In the genomic region with DNA sequence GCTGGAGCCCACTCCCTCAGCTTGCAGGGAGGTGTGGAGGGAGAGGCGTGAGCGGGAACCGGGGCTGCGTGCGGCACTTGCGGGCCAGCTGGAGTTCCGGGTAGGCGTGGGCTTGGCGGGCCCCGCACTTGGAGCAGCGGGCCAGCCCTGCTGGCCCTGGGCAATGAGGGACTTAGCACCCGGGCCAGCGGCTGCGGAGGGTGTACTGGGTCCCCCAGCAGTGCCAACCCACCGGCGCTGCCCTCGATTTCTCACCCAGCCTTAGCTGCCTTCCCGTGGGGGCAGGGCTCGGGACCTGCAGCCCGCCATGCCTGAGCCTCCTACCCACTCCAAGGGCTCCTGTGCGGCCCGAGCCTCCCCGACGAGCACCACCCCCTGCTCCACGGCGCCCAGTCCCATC, we compare ENCODE assay signal across 3 cellular contexts.
A peak's percentile ranks its signal among the peaks of the same experiment; 100 is the strongest.
DNase-seq lines count a peak whose midpoint lies in the region; ATAC-seq, FAIRE-seq and TF ChIP-seq lines count a peak whose summit lies in the region.
"Not testable (repeated sequence)": the region's sequence is repeated elsewhere in the genome, so short reads cannot be mapped to it uniquely, and the experiment has no call there.

No MANE protein-coding gene starts in this region.

- H3K79me2 ChIP-seq in K562 (ENCODE audit: control insufficient read depth, insufficient read depth, low read length); HepG2 (ENCODE audit: insufficient read depth, low read length): not testable (repeated sequence)

- not testable (repeated sequence) for TF ChIP-seq POLR2A in K562 (conservative IDR thresholded peaks at IDR 0.05); HepG2 (IDR thresholded peaks at IDR 0.05; ENCODE audit: insufficient read depth in 1 of 2, low read depth in 2 of 2, low read length in 2 of 2)

- in situ Hi-C loops in K562 (cut with MboI); HepG2 (cut with HindIII; ENCODE audit: extremely low pct_ligation_motif_present, low pct_unique_long_range_greater_than_20kb): not testable (repeated sequence)

- H3K36me3 ChIP-seq in K562 (ENCODE audit: control insufficient read depth, insufficient read depth, low read length); HepG2 (replicated peaks in 1 of 2; ENCODE audit: control insufficient read depth in 1 of 2, insufficient read depth in 2 of 2, low read length in 2 of 2): not testable (repeated sequence)

- H4K20me1 ChIP-seq in K562 (replicated peaks; ENCODE audit: control insufficient read depth, insufficient read depth, low read length); HepG2 (ENCODE audit: insufficient read depth, low read length): not testable (repeated sequence)

- H3K27me3 ChIP-seq in K562 (ENCODE audit: control insufficient read depth in 2 of 2, insufficient read depth in 2 of 2, low read length in 2 of 2); HepG2 (ENCODE audit: control insufficient read depth in 1 of 2, insufficient read depth in 2 of 2, low read length in 2 of 2): not testable (repeated sequence)

- not testable (repeated sequence) for DNase-seq in K562 (ENCODE audit: extremely low read depth in 1 of 4, low spot score in 3 of 4); HepG2 (ENCODE audit: low spot score)
- peak; percentile 54 for DNase-seq in posterior vena cava (ENCODE audit: low spot score)

- not testable (repeated sequence) for H3K9me1 ChIP-seq in K562 (ENCODE audit: control insufficient read depth, insufficient read depth, low read length)

- WGBS in K562 (ENCODE audit: insufficient coverage, low coverage, missing lambda C conversion rate), result 5% methylated on average over 12 of the region's 26 CpGs
- 86% methylated on average over 24 of the region's 26 CpGs for WGBS in HepG2 (ENCODE audit: low lambda C conversion rate)

- TF ChIP-seq RAD21 in K562 (CRISPR knock-in tag; conservative IDR thresholded peaks at IDR 0.05 in 1 of 2, IDR thresholded peaks at IDR 0.05 in 1 of 2); HepG2 (CRISPR knock-in tag; IDR thresholded peaks at IDR 0.05): not testable (repeated sequence)

- POLR2A ChIA-PET in K562 (lab: Yijun Ruan, JAX), result interaction anchor here (0.6 kb wide), 1 partner anchor 140 kb away, joined by 3 read pairs; no protein-coding TSS in a partner anchor
- POLR2A ChIA-PET in HepG2 (lab: Yijun Ruan, JAX), result not testable (repeated sequence)

- H3K9me3 ChIP-seq in K562 (replicated peaks; ENCODE audit: control insufficient read depth, insufficient read depth, low read depth, low read length), result not testable (repeated sequence)
- H3K9me3 ChIP-seq in HepG2 (ENCODE audit: low read length), result peaks cover 11% of the 10 kb centered on the region

- not testable (repeated sequence) for H3K4me3 ChIP-seq in K562; HepG2 (replicated peaks in 1 of 3; ENCODE audit: insufficient read depth in 1 of 3, low read depth in 2 of 3, low read length in 3 of 3)

- CTCF ChIA-PET in K562 (lab: Yijun Ruan, JAX; ENCODE audit: low intra/inter-chr PET ratio); HepG2 (lab: Yijun Ruan, JAX; ENCODE audit: low intra/inter-chr PET ratio, low total read pairs): not testable (repeated sequence)

- H3K4me1 ChIP-seq in K562 (replicated peaks in 1 of 2; ENCODE audit: control insufficient read depth in 2 of 2, insufficient read depth in 2 of 2, low read length in 2 of 2); HepG2 (ENCODE audit: insufficient read depth, low read length): not testable (repeated sequence)

- not testable (repeated sequence) for H3K4me2 ChIP-seq in K562 (ENCODE audit: insufficient read depth, low read length); HepG2 (ENCODE audit: low read depth, low read length)

- not testable (repeated sequence) for ATAC-seq in K562, HepG2

- not testable (repeated sequence) for BruUV-seq in K562 (replicated peaks; lab: Mats Ljungman, UMichigan); HepG2 (replicated peaks; lab: Mats Ljungman, UMichigan)

- H3K27ac ChIP-seq in K562 (ENCODE audit: extremely low read depth, low read depth, low read length); HepG2 (ENCODE audit: extremely low read length, insufficient read depth, low read length): not testable (repeated sequence)

- intact Hi-C loops in K562 (cut with micrococcal nuclease); HepG2 (cut with micrococcal nuclease; ENCODE audit: unreplicated experiment); posterior vena cava (cut with DNase I): not testable (repeated sequence)

- not testable (repeated sequence) for TF ChIP-seq CTCF in K562 (IDR thresholded peaks at IDR 0.05 in 2 of 3, conservative IDR thresholded peaks at IDR 0.05 in 1 of 3; ENCODE audit: insufficient read depth in 2 of 3, low read depth in 1 of 3, low read length in 3 of 3); HepG2 (CRISPR knock-in tag; IDR thresholded peaks at IDR 0.05)

- not testable (repeated sequence) for H3K9ac ChIP-seq in K562 (ENCODE audit: insufficient read depth in 1 of 2, low read depth in 2 of 2, low read length in 2 of 2); HepG2 (ENCODE audit: insufficient read depth, low read depth, low read length)

- TF ChIP-seq EP300 in K562 (IDR thresholded peaks at IDR 0.05; ENCODE audit: low read length); HepG2 (IDR thresholded peaks at IDR 0.05; ENCODE audit: low read depth in 2 of 2, low read length in 2 of 2); HepG2 (CRISPR knock-in tag; IDR thresholded peaks at IDR 0.05; ENCODE audit: borderline replicate concordance): not testable (repeated sequence)

- H2AFZ ChIP-seq in K562 (ENCODE audit: low read depth, low read length); HepG2 (ENCODE audit: low read length): not testable (repeated sequence)

- not testable (repeated sequence) for FAIRE-seq in K562 (lab: Jason Lieb, UNC); HepG2 (lab: Jason Lieb, UNC)

TF ChIP-seq in K562, 482 proteins besides CTCF, POLR2A, EP300 and RAD21 (continues in another document):
- TF ChIP-seq, protein P1, sequence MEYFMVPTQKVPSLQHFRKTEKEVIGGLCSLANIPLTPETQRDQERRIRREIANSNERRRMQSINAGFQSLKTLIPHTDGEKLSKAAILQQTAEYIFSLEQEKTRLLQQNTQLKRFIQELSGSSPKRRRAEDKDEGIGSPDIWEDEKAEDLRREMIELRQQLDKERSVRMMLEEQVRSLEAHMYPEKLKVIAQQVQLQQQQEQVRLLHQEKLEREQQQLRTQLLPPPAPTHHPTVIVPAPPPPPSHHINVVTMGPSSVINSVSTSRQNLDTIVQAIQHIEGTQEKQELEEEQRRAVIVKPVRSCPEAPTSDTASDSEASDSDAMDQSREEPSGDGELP (CRISPR knock-in tag; IDR thresholded peaks at IDR 0.05; ENCODE audit: borderline replicate concordance), result peak; percentile 34; the same call in 1 of the 2 replicates

TF ChIP-seq in HepG2, 621 proteins besides CTCF, POLR2A, EP300 and RAD21:
- TF ChIP-seq HDAC1 (CRISPR knock-in tag; IDR thresholded peaks at IDR 0.05), result 0 out of 2 replicates have a peak, but pooled peaks have one; percentile 21
